Comparison of ENCODE assay signal across 14 cellular contexts in the genomic region with DNA sequence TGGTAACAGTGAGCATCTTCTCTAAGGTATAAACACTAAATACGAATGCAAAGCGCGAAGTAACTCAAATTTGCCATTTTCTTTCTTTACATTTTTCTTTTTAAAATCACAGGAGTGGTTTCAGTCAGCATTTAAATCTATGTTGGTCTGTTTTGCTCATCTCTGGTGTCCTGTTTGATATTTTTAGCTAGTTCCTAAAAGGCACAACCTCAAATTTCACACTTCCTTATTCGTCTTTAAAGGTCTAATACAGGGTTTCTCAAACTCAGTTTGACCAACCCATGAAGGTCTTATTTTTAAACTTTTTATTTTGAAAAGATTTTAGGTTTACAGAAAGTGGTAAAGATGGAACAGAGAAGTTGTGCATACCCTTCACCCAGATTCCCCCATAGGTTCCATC.
"Had no signal": no experiment of that assay in that cellular context is flagged by ENCODE, and none has a peak within 500 bp of the region (broad histone marks: within the 10 kb centered on the region; RNA-seq: fewer than 3 reads in every experiment).

No MANE protein-coding gene starts in this region.

- H3K36me3 ChIP-seq: brain microvascular endothelial cell, gastroesophageal sphincter, left ventricle myocardium inferior had no signal

- ATAC-seq: activated T-cell treated with anti-CD3 and anti-CD28 coated beads, Interleukin-2, amount 50 U/mL, for 4 hours; gastroesophageal sphincter; stimulated activated naive CD8-positive, alpha-beta T cell treated with anti-CD3 and anti-CD28 coated beads, Interleukin-15, amount 100 ng/mL, for 72 hours had no signal

- H3K27me3 ChIP-seq: brain microvascular endothelial cell, gastroesophageal sphincter, testis had no signal

- H3K4me1 ChIP-seq: gastroesophageal sphincter, testis had no signal

- H3K27ac ChIP-seq: brain microvascular endothelial cell, epithelial cell of prostate, gastroesophageal sphincter, left ventricle myocardium inferior, testis had no signal

- H3K9me3 ChIP-seq: gastroesophageal sphincter, left ventricle myocardium inferior, testis had no signal

- H3K4me3 ChIP-seq: gastroesophageal sphincter, left ventricle myocardium inferior, testis had no signal

- DNase-seq: activated CD4-positive, alpha-beta T cell treated with anti-CD3 and anti-CD28 coated beads, Interleukin-2, amount 50 U/mL, for 1 hour; activated gamma-delta T cell treated with Interleukin-2 at 50 U/mL for 16 hours; activated naive CD8-positive, alpha-beta T cell treated with anti-CD3 and anti-CD28 coated beads for 36 hours; activated T-cell treated with anti-CD3 and anti-CD28 coated beads, Interleukin-2, amount 50 U/mL, for 4 hours; brain microvascular endothelial cell; effector memory CD4-positive, alpha-beta T cell; islet precursor cell; left ventricle myocardium inferior; stimulated activated CD4-positive, alpha-beta T cell treated with anti-CD3 and anti-CD28 coated beads, Interleukin-4, amount 100 ng/mL, for 1 hour; stimulated activated CD8-positive, alpha-beta memory T cell treated with anti-CD3 and anti-CD28 coated beads, Interleukin-4, amount 100 ng/mL, for 48 hours; stimulated activated naive CD8-positive, alpha-beta T cell treated with anti-CD3 and anti-CD28 coated beads, Interleukin-15, amount 100 ng/mL, for 72 hours; testis had no signal
